8 cellular contexts compared by ENCODE assay signal in genomic region chr20:36135159-36135558, GRCh38.
"Had no signal": no experiment of that assay in that cellular context is flagged by ENCODE, and none has a peak within 500 bp of the region (broad histone marks: within the 10 kb centered on the region; RNA-seq: fewer than 3 reads in every experiment).

No MANE protein-coding gene starts in this region.

- FAIRE-seq: H1, H54, HTR-8/SVneo had no signal

- DNase-seq: GM23248, H9, HCEC 1CT, KG1 had no signal

- H3K27ac ChIP-seq: GM23248 had no signal

- H3K4me3 ChIP-seq: GM23248 had no signal

- H3K4me3 Mint-ChIP-seq: H9, IgD-negative memory B cell had no signal

- H2AFZ ChIP-seq: GM23248 had no signal

- H3K36me3 Mint-ChIP-seq: IgD-negative memory B cell had no signal

- H3K9ac ChIP-seq: GM23248 had no signal

- H3K27ac Mint-ChIP-seq: H9, IgD-negative memory B cell had no signal

- H3K9me3 Mint-ChIP-seq: H9, IgD-negative memory B cell had no signal
